25 cellular contexts compared by ENCODE assay signal in the genomic region with DNA sequence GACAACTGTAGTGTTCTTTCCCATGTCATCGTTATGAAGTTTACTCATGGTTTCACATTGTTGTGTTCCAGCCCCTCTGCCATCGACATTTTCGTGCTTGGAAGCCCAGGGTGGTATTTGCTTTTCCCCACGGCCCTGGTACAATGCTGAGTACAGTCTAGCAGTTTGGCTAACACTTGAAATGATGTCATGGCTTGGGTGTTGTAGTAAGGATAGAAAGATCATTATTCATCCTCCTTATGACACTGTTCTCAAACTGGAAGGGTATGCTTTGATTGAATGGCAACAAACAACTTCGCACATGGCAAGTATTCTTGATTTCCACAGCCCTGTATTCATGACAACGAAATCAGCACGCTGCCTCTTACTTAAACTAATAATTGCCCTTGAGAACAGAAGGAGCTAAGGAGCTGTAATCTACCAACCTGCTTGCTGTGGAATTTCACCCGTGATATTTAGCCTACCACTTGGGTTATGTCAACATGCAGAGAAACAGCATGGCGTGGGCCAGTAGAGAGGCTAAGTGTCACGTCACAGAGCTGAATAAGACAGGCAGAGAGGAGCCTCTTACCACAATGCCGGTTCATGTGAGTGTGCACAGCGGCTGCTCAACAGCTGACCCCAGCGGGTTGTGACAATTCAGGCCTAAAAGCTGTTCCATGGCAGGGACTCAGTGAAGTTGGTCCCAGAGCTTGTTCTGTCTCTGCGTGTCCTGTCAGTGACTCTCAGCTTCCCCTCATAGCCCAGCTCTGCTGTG.
"Had no signal": no experiment of that assay in that cellular context is flagged by ENCODE, and none has a peak within 500 bp of the region (broad histone marks: within the 10 kb centered on the region; RNA-seq: fewer than 3 reads in every experiment).

No MANE protein-coding gene starts in this region.

- H3K9me3 Mint-ChIP-seq: activated naive CD8-positive, alpha-beta T cell treated with anti-CD3 and anti-CD28 coated beads for 36 hours; activated T-cell treated with anti-CD3 and anti-CD28 coated beads, Interleukin-2, amount 50 U/mL, for 24 hours; activated T-helper 2 cell treated with anti-CD3 and anti-CD28 coated beads, Interferon-gamma antibody, Interleukin-2, Interleukin-4, amounts not matched to agents 10 μg/mL and 5 μg/mL and 100 μg/mL, durations not matched to agents 14 hours and 24 hours and 36 hours; dendritic cell treated with granulocyte-macrophage colony-stimulating factor and Interleukin-4, amounts not matched to agents 40 ng/mL and 50 ng/mL, for 4 days; stimulated activated memory B cell treated with anti-CD40 and anti-IgM and Interleukin-4, amounts not matched to agents 10 μg/mL and 1 μg/mL and 100 μg/mL, for 72 hours; T-helper 1 cell treated with Interleukin-12 subunit alpha and Interleukin-12 subunit beta and Interleukin-4 antibody, amounts not matched to agents 30 μg/mL and 1 μg/mL, for 36 hours had no signal

- H3K4me2 ChIP-seq: smooth muscle cell had no signal

- H3K27me3 ChIP-seq: stomach, suprapubic skin, tibial nerve had no signal

- DNase-seq: activated CD4-positive, alpha-beta T cell treated with anti-CD3 and anti-CD28 coated beads, Interleukin-2, amount 50 U/mL, for 4 hours; activated CD8-positive, alpha-beta memory T cell treated with anti-CD3 and anti-CD28 coated beads for 24 hours; activated CD8-positive, alpha-beta memory T cell treated with anti-CD3 and anti-CD28 coated beads, Interleukin-2, amount 50 U/mL, for 4 hours; activated naive CD4-positive, alpha-beta T cell treated with Interleukin-2 at 50 U/mL for 16 hours; activated naive CD8-positive, alpha-beta T cell treated with anti-CD3 and anti-CD28 coated beads for 36 hours; activated T-cell treated with anti-CD3 and anti-CD28 coated beads, Interleukin-2, amount 50 U/mL, for 24 hours; amniotic stem cell; effector CD4-positive, alpha-beta T cell; erythroblast; foreskin fibroblast; mesendoderm; naive thymus-derived CD4-positive, alpha-beta T cell; stimulated activated CD4-positive, alpha-beta T cell treated with anti-CD3 and anti-CD28 coated beads, Interleukin-15, amount 100 ng/mL, for 24 hours; stomach; T1000 had no signal

- H3K9me3 ChIP-seq: stomach, suprapubic skin had no signal

- H3K27ac Mint-ChIP-seq: activated naive CD8-positive, alpha-beta T cell treated with anti-CD3 and anti-CD28 coated beads for 36 hours; activated T-cell treated with anti-CD3 and anti-CD28 coated beads, Interleukin-2, amount 50 U/mL, for 24 hours; activated T-helper 2 cell treated with anti-CD3 and anti-CD28 coated beads, Interferon-gamma antibody, Interleukin-2, Interleukin-4, amounts not matched to agents 10 μg/mL and 5 μg/mL and 100 μg/mL, durations not matched to agents 14 hours and 24 hours and 36 hours; dendritic cell treated with granulocyte-macrophage colony-stimulating factor and Interleukin-4, amounts not matched to agents 40 ng/mL and 50 ng/mL, for 4 days; naive thymus-derived CD4-positive, alpha-beta T cell; stimulated activated memory B cell treated with anti-CD40 and anti-IgM and Interleukin-4, amounts not matched to agents 10 μg/mL and 1 μg/mL and 100 μg/mL, for 72 hours; T-helper 1 cell treated with Interleukin-12 subunit alpha and Interleukin-12 subunit beta and Interleukin-4 antibody, amounts not matched to agents 30 μg/mL and 1 μg/mL, for 36 hours; WTC11 had no signal

- H3K4me1 Mint-ChIP-seq: activated naive CD8-positive, alpha-beta T cell treated with anti-CD3 and anti-CD28 coated beads for 36 hours; naive thymus-derived CD4-positive, alpha-beta T cell; stimulated activated memory B cell treated with anti-CD40 and anti-IgM and Interleukin-4, amounts not matched to agents 10 μg/mL and 1 μg/mL and 100 μg/mL, for 72 hours had no signal

- H3K36me3 Mint-ChIP-seq: activated naive CD8-positive, alpha-beta T cell treated with anti-CD3 and anti-CD28 coated beads for 36 hours; naive thymus-derived CD4-positive, alpha-beta T cell; stimulated activated memory B cell treated with anti-CD40 and anti-IgM and Interleukin-4, amounts not matched to agents 10 μg/mL and 1 μg/mL and 100 μg/mL, for 72 hours; WTC11 had no signal

- H3K27me3 Mint-ChIP-seq: activated naive CD8-positive, alpha-beta T cell treated with anti-CD3 and anti-CD28 coated beads for 36 hours had no signal

- ATAC-seq: naive thymus-derived CD4-positive, alpha-beta T cell; sciatic nerve; stimulated activated memory B cell treated with anti-CD40 and anti-IgM and Interleukin-4, amounts not matched to agents 10 μg/mL and 1 μg/mL and 100 μg/mL, for 72 hours; WTC11 had no signal

- H3K4me3 ChIP-seq: smooth muscle cell, stomach, suprapubic skin, tibial nerve had no signal

- H3K27ac ChIP-seq: stomach, suprapubic skin, tibial nerve had no signal

- H3K4me1 ChIP-seq: suprapubic skin, tibial nerve had no signal

- H3K36me3 ChIP-seq: stomach, suprapubic skin, tibial nerve had no signal

- H3K4me3 Mint-ChIP-seq: activated naive CD8-positive, alpha-beta T cell treated with anti-CD3 and anti-CD28 coated beads for 36 hours; activated T-cell treated with anti-CD3 and anti-CD28 coated beads, Interleukin-2, amount 50 U/mL, for 24 hours; dendritic cell treated with granulocyte-macrophage colony-stimulating factor and Interleukin-4, amounts not matched to agents 40 ng/mL and 50 ng/mL, for 4 days; naive thymus-derived CD4-positive, alpha-beta T cell; neural crest cell; stimulated activated memory B cell treated with anti-CD40 and anti-IgM and Interleukin-4, amounts not matched to agents 10 μg/mL and 1 μg/mL and 100 μg/mL, for 72 hours; T-helper 1 cell treated with Interleukin-12 subunit alpha and Interleukin-12 subunit beta and Interleukin-4 antibody, amounts not matched to agents 30 μg/mL and 1 μg/mL, for 36 hours; WTC11 had no signal
